ENCODE assay signal across 1 cellular context in genomic region chr4:8200302-8200975, GRCh38.
TF ChIP-seq lines count a peak whose summit lies in the region.

No MANE protein-coding gene starts in this region.

TF ChIP-seq in K562, 482 proteins besides CTCF, POLR2A, EP300 and RAD21 (continued from another document):
- peak; percentile 89 for TF ChIP-seq USF2 (CRISPR knock-in tag; IDR thresholded peaks at IDR 0.05)
- no peak for TF ChIP-seq NCOA2 (IDR thresholded peaks at IDR 0.05; ENCODE audit: partially characterized antibody in 2 of 2)
- TF ChIP-seq DIDO1 (tag; IDR thresholded peaks at IDR 0.05; ENCODE audit: low read depth), result no peak
- TF ChIP-seq, protein P1, sequence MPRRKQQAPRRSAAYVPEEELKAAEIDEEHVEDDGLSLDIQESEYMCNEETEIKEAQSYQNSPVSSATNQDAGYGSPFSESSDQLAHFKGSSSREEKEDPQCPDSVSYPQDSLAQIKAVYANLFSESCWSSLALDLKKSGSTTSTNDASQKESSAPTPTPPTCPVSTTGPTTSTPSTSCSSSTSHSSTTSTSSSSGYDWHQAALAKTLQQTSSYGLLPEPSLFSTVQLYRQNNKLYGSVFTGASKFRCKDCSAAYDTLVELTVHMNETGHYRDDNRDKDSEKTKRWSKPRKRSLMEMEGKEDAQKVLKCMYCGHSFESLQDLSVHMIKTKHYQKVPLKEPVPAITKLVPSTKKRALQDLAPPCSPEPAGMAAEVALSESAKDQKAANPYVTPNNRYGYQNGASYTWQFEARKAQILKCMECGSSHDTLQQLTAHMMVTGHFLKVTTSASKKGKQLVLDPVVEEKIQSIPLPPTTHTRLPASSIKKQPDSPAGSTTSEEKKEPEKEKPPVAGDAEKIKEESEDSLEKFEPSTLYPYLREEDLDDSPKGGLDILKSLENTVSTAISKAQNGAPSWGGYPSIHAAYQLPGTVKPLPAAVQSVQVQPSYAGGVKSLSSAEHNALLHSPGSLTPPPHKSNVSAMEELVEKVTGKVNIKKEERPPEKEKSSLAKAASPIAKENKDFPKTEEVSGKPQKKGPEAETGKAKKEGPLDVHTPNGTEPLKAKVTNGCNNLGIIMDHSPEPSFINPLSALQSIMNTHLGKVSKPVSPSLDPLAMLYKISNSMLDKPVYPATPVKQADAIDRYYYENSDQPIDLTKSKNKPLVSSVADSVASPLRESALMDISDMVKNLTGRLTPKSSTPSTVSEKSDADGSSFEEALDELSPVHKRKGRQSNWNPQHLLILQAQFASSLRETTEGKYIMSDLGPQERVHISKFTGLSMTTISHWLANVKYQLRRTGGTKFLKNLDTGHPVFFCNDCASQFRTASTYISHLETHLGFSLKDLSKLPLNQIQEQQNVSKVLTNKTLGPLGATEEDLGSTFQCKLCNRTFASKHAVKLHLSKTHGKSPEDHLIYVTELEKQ (CRISPR knock-in tag; IDR thresholded peaks at IDR 0.05), result 0 out of 2 replicates have a peak, but pooled peaks have one; percentile 31
- TF ChIP-seq ZNF586 (CRISPR knock-in tag; conservative IDR thresholded peaks at IDR 0.05), result no peak
- TF ChIP-seq USF1 (CRISPR knock-in tag; IDR thresholded peaks at IDR 0.05), result peak; percentile 90
- no peak for TF ChIP-seq GATAD2A (IDR thresholded peaks at IDR 0.05)
- peak; percentile 31 to 50 for TF ChIP-seq NRF1 (conservative IDR thresholded peaks at IDR 0.05 in 1 of 2, IDR thresholded peaks at IDR 0.05 in 1 of 2)
- no peak for TF ChIP-seq CBX5 (IDR thresholded peaks at IDR 0.05; ENCODE audit: borderline replicate concordance, low read depth)
- no peak for TF ChIP-seq ZNF740 (CRISPR knock-in tag; IDR thresholded peaks at IDR 0.05)
- TF ChIP-seq ZNF740 (tag; IDR thresholded peaks at IDR 0.05), result no peak
- peak; percentile 56; the same call in 1 of the 2 replicates for TF ChIP-seq CXXC5 (CRISPR knock-in tag; IDR thresholded peaks at IDR 0.05)
- no peak for TF ChIP-seq RBM25 (IDR thresholded peaks at IDR 0.05; ENCODE audit: low read depth, low read length, severe bottlenecking)
- no peak for TF ChIP-seq HOXB6 (CRISPR knock-in tag; IDR thresholded peaks at IDR 0.05; ENCODE audit: borderline replicate concordance)
- TF ChIP-seq ZNF384 (IDR thresholded peaks at IDR 0.05; ENCODE audit: low read depth, low read length), result 0 out of 2 replicates have a peak, but pooled peaks have one; percentile 9
